Comparison of ENCODE assay signal across 8 cellular contexts in genomic region chr18:79616651-79617518, GRCh38.
A peak's percentile ranks its signal among the peaks of the same experiment; 100 is the strongest.
DNase-seq lines count a peak whose midpoint lies in the region; ATAC-seq and TF ChIP-seq lines count a peak whose summit lies in the region.
"Had no signal": no experiment of that assay in that cellular context is flagged by ENCODE, and none has a peak within 500 bp of the region (broad histone marks: within the 10 kb centered on the region; RNA-seq: fewer than 3 reads in every experiment).

No MANE protein-coding gene starts in this region.

- H3K4me1 ChIP-seq in HUES64 (ENCODE audit: insufficient read depth, low read length) (no peaks in the 10 kb centered on the region), ectodermal cell (ENCODE audit: control insufficient read depth, insufficient read depth, low read length) (peaks cover 3% of the 10 kb centered on the region), testis (no peaks in the 10 kb centered on the region)

- peak; percentile 19 for DNase-seq in kidney tubule cell (ENCODE audit: low spot score)
- no peak for DNase-seq in testis
- DNase-seq in GM20000 (ENCODE audit: low spot score), result no peak
- no peak for DNase-seq in activated naive CD4-positive, alpha-beta T cell treated with anti-CD3 and anti-CD28 coated beads, Interleukin-2, amount 50 U/mL, for 16 hours
- DNase-seq: NCI-H774 had no signal

- WGBS in HUES64, result 65% methylated on average over 60 of the region's 90 CpGs
- WGBS in ectodermal cell, 2 experiments, result 66 to 71% methylated on average over 69 to 88 of the region's 90 CpGs
- WGBS in testis, 2 donors, result 44 to 85% methylated on average over 30 to 63 of the region's 90 CpGs

- no peak overlapping the region for H3K9ac ChIP-seq in HUES64 (ENCODE audit: low read depth, low read length)

- peaks cover 4% of the 10 kb centered on the region; the same call in 1 of the 2 replicates for H3K9me3 ChIP-seq in HUES64 (ENCODE audit: insufficient read depth, low read depth, low read length)
- no peaks in the 10 kb centered on the region for H3K9me3 ChIP-seq in ectodermal cell (ENCODE audit: control insufficient read depth, low read length)
- no peaks in the 10 kb centered on the region for H3K9me3 ChIP-seq in testis

- TF ChIP-seq POLR2A in testis (IDR thresholded peaks at IDR 0.05), result no peak

- no peaks in the 10 kb centered on the region for H3K27me3 ChIP-seq in HUES64 (ENCODE audit: insufficient read depth, low read length)
- H3K27me3 ChIP-seq in ectodermal cell (ENCODE audit: control insufficient read depth, insufficient read depth, low read length, poor library complexity, severe bottlenecking), result no peaks in the 10 kb centered on the region
- H3K27me3 ChIP-seq in testis, result no peaks in the 10 kb centered on the region

- H3K27ac ChIP-seq in HUES64 (ENCODE audit: low read depth, low read length) (no peak overlapping the region), ectodermal cell (ENCODE audit: insufficient read depth, low read depth, low read length, poor library complexity, severe bottlenecking) (no peak overlapping the region), testis (no peak overlapping the region)

- H3K4me3 ChIP-seq in HUES64 (ENCODE audit: low read length), result peak overlapping the region; percentile 36
- peak overlapping the region; percentile 1 for H3K4me3 ChIP-seq in ectodermal cell (ENCODE audit: insufficient read depth, low read depth, low read length)
- peak overlapping the region; percentile 10 to 54 for H3K4me3 ChIP-seq in testis

- H3K36me3 ChIP-seq in HUES64 (ENCODE audit: insufficient read depth, low read length) (no peaks in the 10 kb centered on the region), ectodermal cell (ENCODE audit: control insufficient read depth, insufficient read depth, low read length) (no peaks in the 10 kb centered on the region), testis (ENCODE audit: low read depth, missing control alignments) (no peaks in the 10 kb centered on the region)

- no peak for TF ChIP-seq CTCF in testis (IDR thresholded peaks at IDR 0.05)
- no peak for TF ChIP-seq CTCF in GM20000 (IDR thresholded peaks at IDR 0.05; ENCODE audit: extremely low read depth, missing control alignments)

- ATAC-seq in HG03039 (IDR thresholded peaks at IDR 0.05; ENCODE audit: unreplicated experiment), result no peak

- intact Hi-C loops in testis (cut with DNase I; ENCODE audit: low total_unique reads), result no loop called here
